In the genomic region with DNA sequence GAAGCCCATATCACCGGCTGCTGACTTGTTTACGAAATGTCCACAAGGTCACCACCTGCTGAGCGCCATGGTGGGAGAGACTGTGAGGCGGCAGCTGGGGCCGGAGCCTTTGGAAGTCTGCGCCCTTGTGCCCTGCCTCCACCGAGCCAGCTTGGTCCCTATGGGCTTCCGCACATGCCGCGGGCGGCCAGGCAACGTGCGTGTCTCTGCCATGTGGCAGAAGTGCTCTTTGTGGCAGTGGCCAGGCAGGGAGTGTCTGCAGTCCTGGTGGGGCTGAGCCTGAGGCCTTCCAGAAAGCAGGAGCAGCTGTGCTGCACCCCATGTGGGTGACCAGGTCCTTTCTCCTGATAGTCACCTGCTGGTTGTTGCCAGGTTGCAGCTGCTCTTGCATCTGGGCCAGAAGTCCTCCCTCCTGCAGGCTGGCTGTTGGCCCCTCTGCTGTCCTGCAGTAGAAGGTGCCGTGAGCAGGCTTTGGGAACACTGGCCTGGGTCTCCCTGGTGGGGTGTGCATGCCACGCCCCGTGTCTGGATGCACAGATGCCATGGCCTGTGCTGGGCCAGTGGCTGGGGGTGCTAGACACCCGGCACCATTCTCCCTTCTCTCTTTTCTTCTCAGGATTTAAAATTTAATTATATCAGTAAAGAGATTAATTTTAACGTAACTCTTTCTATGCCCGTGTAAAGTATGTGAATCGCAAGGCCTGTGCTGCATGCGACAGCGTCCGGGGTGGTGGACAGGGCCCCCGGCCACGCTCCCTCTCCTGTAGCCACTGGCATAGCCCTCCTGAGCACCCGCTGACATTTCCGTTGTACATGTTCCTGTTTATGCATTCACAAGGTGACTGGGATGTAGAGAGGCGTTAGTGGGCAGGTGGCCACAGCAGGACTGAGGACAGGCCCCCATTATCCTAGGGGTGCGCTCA, we compare ENCODE assay signal across 2 cellular contexts.
TF ChIP-seq lines count a peak whose summit lies in the region.

No MANE protein-coding gene starts in this region.

TF ChIP-seq in K562, 482 proteins besides CTCF, POLR2A, EP300 and RAD21:
- TF ChIP-seq, protein P1, sequence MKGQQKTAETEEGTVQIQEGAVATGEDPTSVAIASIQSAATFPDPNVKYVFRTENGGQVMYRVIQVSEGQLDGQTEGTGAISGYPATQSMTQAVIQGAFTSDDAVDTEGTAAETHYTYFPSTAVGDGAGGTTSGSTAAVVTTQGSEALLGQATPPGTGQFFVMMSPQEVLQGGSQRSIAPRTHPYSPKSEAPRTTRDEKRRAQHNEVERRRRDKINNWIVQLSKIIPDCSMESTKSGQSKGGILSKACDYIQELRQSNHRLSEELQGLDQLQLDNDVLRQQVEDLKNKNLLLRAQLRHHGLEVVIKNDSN (CRISPR knock-in tag; IDR thresholded peaks at IDR 0.05): 0 out of 2 replicates have a peak, but pooled peaks have one; percentile 15
- no peak for TF ChIP-seq TRIM28 (IDR thresholded peaks at IDR 0.05)

TF ChIP-seq in GM23338, 12 proteins besides CTCF, POLR2A, EP300 and RAD21:
- TF ChIP-seq POLR2AphosphoS5 (IDR thresholded peaks at IDR 0.05; ENCODE audit: low read depth) (no peak), CREB1 (CRISPR knock-in tag; IDR thresholded peaks at IDR 0.05; ENCODE audit: low read depth) (no peak), EZH2 (IDR thresholded peaks at IDR 0.05; ENCODE audit: low read depth, unreplicated experiment) (no peak), ZNF331 (CRISPR knock-in tag; IDR thresholded peaks at IDR 0.05; ENCODE audit: low read depth) (no peak), ETS1 (IDR thresholded peaks at IDR 0.05) (no peak), ZNF114 (CRISPR knock-in tag; IDR thresholded peaks at IDR 0.05) (no peak), STAT1 (IDR thresholded peaks at IDR 0.05; ENCODE audit: unreplicated experiment) (no peak), EZH2phosphoT487 (IDR thresholded peaks at IDR 0.05; ENCODE audit: unreplicated experiment) (no peak), NANOG (IDR thresholded peaks at IDR 0.05; ENCODE audit: borderline replicate concordance) (no peak), JUNB (IDR thresholded peaks at IDR 0.05; ENCODE audit: unreplicated experiment) (no peak)
- TF ChIP-seq, protein P2, sequence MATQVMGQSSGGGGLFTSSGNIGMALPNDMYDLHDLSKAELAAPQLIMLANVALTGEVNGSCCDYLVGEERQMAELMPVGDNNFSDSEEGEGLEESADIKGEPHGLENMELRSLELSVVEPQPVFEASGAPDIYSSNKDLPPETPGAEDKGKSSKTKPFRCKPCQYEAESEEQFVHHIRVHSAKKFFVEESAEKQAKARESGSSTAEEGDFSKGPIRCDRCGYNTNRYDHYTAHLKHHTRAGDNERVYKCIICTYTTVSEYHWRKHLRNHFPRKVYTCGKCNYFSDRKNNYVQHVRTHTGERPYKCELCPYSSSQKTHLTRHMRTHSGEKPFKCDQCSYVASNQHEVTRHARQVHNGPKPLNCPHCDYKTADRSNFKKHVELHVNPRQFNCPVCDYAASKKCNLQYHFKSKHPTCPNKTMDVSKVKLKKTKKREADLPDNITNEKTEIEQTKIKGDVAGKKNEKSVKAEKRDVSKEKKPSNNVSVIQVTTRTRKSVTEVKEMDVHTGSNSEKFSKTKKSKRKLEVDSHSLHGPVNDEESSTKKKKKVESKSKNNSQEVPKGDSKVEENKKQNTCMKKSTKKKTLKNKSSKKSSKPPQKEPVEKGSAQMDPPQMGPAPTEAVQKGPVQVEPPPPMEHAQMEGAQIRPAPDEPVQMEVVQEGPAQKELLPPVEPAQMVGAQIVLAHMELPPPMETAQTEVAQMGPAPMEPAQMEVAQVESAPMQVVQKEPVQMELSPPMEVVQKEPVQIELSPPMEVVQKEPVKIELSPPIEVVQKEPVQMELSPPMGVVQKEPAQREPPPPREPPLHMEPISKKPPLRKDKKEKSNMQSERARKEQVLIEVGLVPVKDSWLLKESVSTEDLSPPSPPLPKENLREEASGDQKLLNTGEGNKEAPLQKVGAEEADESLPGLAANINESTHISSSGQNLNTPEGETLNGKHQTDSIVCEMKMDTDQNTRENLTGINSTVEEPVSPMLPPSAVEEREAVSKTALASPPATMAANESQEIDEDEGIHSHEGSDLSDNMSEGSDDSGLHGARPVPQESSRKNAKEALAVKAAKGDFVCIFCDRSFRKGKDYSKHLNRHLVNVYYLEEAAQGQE (IDR thresholded peaks at IDR 0.05; ENCODE audit: unreplicated experiment): no peak
- TF ChIP-seq, protein P3, sequence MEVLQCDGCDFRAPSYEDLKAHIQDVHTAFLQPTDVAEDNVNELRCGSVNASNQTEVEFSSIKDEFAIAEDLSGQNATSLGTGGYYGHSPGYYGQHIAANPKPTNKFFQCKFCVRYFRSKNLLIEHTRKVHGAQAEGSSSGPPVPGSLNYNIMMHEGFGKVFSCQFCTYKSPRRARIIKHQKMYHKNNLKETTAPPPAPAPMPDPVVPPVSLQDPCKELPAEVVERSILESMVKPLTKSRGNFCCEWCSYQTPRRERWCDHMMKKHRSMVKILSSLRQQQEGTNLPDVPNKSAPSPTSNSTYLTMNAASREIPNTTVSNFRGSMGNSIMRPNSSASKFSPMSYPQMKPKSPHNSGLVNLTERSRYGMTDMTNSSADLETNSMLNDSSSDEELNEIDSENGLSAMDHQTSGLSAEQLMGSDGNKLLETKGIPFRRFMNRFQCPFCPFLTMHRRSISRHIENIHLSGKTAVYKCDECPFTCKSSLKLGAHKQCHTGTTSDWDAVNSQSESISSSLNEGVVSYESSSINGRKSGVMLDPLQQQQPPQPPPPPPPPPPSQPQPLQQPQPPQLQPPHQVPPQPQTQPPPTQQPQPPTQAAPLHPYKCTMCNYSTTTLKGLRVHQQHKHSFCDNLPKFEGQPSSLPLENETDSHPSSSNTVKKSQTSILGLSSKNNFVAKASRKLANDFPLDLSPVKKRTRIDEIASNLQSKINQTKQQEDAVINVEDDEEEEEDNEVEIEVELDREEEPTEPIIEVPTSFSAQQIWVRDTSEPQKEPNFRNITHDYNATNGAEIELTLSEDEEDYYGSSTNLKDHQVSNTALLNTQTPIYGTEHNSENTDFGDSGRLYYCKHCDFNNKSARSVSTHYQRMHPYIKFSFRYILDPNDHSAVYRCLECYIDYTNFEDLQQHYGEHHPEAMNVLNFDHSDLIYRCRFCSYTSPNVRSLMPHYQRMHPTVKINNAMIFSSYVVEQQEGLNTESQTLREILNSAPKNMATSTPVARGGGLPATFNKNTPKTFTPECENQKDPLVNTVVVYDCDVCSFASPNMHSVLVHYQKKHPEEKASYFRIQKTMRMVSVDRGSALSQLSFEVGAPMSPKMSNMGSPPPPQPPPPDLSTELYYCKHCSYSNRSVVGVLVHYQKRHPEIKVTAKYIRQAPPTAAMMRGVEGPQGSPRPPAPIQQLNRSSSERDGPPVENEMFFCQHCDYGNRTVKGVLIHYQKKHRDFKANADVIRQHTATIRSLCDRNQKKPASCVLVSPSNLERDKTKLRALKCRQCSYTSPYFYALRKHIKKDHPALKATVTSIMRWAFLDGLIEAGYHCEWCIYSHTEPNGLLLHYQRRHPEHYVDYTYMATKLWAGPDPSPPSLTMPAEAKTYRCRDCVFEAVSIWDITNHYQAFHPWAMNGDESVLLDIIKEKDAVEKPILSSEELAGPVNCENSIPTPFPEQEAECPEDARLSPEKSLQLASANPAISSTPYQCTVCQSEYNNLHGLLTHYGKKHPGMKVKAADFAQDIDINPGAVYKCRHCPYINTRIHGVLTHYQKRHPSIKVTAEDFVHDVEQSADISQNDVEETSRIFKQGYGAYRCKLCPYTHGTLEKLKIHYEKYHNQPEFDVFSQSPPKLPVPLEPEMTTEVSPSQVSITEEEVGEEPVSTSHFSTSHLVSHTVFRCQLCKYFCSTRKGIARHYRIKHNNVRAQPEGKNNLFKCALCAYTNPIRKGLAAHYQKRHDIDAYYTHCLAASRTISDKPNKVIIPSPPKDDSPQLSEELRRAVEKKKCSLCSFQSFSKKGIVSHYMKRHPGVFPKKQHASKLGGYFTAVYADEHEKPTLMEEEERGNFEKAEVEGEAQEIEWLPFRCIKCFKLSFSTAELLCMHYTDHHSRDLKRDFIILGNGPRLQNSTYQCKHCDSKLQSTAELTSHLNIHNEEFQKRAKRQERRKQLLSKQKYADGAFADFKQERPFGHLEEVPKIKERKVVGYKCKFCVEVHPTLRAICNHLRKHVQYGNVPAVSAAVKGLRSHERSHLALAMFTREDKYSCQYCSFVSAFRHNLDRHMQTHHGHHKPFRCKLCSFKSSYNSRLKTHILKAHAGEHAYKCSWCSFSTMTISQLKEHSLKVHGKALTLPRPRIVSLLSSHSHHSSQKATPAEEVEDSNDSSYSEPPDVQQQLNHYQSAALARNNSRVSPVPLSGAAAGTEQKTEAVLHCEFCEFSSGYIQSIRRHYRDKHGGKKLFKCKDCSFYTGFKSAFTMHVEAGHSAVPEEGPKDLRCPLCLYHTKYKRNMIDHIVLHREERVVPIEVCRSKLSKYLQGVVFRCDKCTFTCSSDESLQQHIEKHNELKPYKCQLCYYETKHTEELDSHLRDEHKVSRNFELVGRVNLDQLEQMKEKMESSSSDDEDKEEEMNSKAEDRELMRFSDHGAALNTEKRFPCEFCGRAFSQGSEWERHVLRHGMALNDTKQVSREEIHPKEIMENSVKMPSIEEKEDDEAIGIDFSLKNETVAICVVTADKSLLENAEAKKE (CRISPR knock-in tag; IDR thresholded peaks at IDR 0.05): no peak
